21 cellular contexts compared by ENCODE assay signal in the genomic region with DNA sequence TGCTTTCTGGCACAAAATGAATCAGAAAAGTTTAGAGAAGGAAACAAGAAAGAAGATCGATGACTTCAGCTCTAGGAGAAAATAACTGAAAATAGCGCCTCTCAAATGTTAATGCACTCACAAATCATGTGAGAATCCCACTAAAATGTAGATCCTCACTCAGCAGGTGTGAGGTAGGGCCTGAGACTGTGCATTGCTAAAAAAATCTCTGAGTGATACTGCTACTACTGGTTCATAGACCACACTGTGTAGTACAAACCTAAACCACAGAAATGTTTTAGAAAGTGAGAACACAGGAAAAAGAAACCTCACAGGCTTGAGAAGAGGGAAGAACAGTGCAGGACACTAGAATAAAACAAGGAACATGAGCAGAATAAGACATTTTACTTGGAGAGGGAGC. TPM values are rescaled to one million over a fixed set of nuclear protein-coding genes. Genes with fewer than 3 reads are reported as not detected.
A peak's percentile ranks its signal among the peaks of the same experiment; 100 is the strongest.
DNase-seq lines count a peak whose midpoint lies in the region; ATAC-seq lines count a peak whose summit lies in the region.
"Had no signal": no experiment of that assay in that cellular context is flagged by ENCODE, and none has a peak within 500 bp of the region (broad histone marks: within the 10 kb centered on the region; RNA-seq: fewer than 3 reads in every experiment).

No MANE protein-coding gene starts in this region.

- H3K27me3 ChIP-seq in mesendoderm (ENCODE audit: insufficient read depth, low read length, poor library complexity) = no peaks in the 10 kb centered on the region
- H3K27me3 ChIP-seq: right atrium auricular region, upper lobe of right lung had no signal

- H4K5ac ChIP-seq in mesendoderm (ENCODE audit: low read length) = no peak overlapping the region

- H3K4ac ChIP-seq in mesendoderm (ENCODE audit: low read depth, low read length) = no peak overlapping the region

- H3K79me1 ChIP-seq in mesendoderm (ENCODE audit: low read length) = no peaks in the 10 kb centered on the region

- no peaks in the 10 kb centered on the region for H3K79me2 ChIP-seq in mesendoderm (ENCODE audit: control insufficient read depth, insufficient read depth, low read length)

- H3K36me3 ChIP-seq in mesendoderm (ENCODE audit: control insufficient read depth, insufficient read depth, low read length) = no peaks in the 10 kb centered on the region
- H3K36me3 ChIP-seq: lower lobe of right lung, right atrium auricular region, upper lobe of right lung had no signal

- ATAC-seq in GM18870 (IDR thresholded peaks at IDR 0.05; ENCODE audit: unreplicated experiment) (peak; percentile 83), GM21619 (IDR thresholded peaks at IDR 0.05; ENCODE audit: unreplicated experiment) (peak; percentile 79), HG03064 (IDR thresholded peaks at IDR 0.05; ENCODE audit: low read depth, unreplicated experiment) (peak; percentile 56), Right ventricle myocardium superior (ENCODE audit: poor library complexity) (no peak)
- ATAC-seq: lower lobe of right lung, upper lobe of right lung had no signal

- H4K8ac ChIP-seq in mesendoderm (ENCODE audit: low read depth, low read length) = no peak overlapping the region

- no peak overlapping the region for H3K56ac ChIP-seq in mesendoderm (ENCODE audit: low read length)

- H3K23ac ChIP-seq in mesendoderm (ENCODE audit: low read length) = no peak overlapping the region

- peak overlapping the region; percentile 6 for H2BK15ac ChIP-seq in mesendoderm (replicated peaks; ENCODE audit: low read depth)

- no peak overlapping the region for H2BK120ac ChIP-seq in mesendoderm (ENCODE audit: low read depth, low read length)

- no peak overlapping the region for H3K4me3 ChIP-seq in mesendoderm (ENCODE audit: low read length)
- H3K4me3 ChIP-seq: GM23248, lower lobe of right lung, PC-9, right atrium auricular region, upper lobe of right lung had no signal

- H2BK5ac ChIP-seq in mesendoderm (ENCODE audit: low read length) = no peak overlapping the region

- H2AK5ac ChIP-seq in mesendoderm (ENCODE audit: low read length) = no peak overlapping the region

- H3K9ac ChIP-seq in mesendoderm (ENCODE audit: low read length) = no peak overlapping the region
- H3K9ac ChIP-seq: GM23248 had no signal

- no peak for DNase-seq in mesendoderm
- DNase-seq in NCI-H2081 (lab: John Stamatoyannopoulos, UW) = no peak
- no peak for DNase-seq in Right ventricle myocardium superior
- DNase-seq in mucosa of gallbladder (ENCODE audit: low spot score) = no peak
- DNase-seq: C1 segment of cervical spinal cord; DMS79; GM23248; KG1; lower lobe of right lung; NCI-H1436 treated with DMSO at 0.1 percent for 48 hours; NCI-H510A treated with DMSO at 0.1 percent for 48 hours; nephron progenitor cell; PC-9; stimulated activated CD4-positive, alpha-beta T cell treated with anti-CD3 and anti-CD28 coated beads, Interleukin-2, amount 100 ng/mL, for 48 hours; upper lobe of right lung had no signal

- intact Hi-C loops in Right ventricle myocardium superior (cut with DNase I) = no loop called here

- no CpG with 5 or more reads among the region's 2 CpGs for WGBS in mesendoderm (ENCODE audit: extremely low coverage, insufficient coverage, low lambda C conversion rate)

- no peak overlapping the region for H3K4me2 ChIP-seq in mesendoderm (ENCODE audit: low read length)
- H3K4me2 ChIP-seq: PC-9 had no signal

- H3K4me1 ChIP-seq in mesendoderm (ENCODE audit: control insufficient read depth, low read depth, low read length) = peaks cover 2% of the 10 kb centered on the region
- H3K4me1 ChIP-seq: lower lobe of right lung, right atrium auricular region, upper lobe of right lung had no signal

- no peak overlapping the region for H3K18ac ChIP-seq in mesendoderm (ENCODE audit: low read length)

- H3K27ac ChIP-seq in mesendoderm (ENCODE audit: low read depth, low read length) = no peak overlapping the region
- H3K27ac ChIP-seq: GM23248, lower lobe of right lung, PC-9, right atrium auricular region, upper lobe of right lung, VCaP had no signal

RNA-seq across cellular contexts. Expression of gene OR8D4, which starts 2.0 kb away (rescaled TPM):
- polyA plus RNA-seq in mesendoderm (2013, experiment 1 of 2) = not detected
- not detected for polyA plus RNA-seq in mesendoderm (2013, experiment 2 of 2)
- not detected for total RNA-seq in Right ventricle myocardium superior
- not detected for total RNA-seq in mucosa of gallbladder
- total RNA-seq: activated CD8-positive, alpha-beta memory T cell treated with anti-CD3 and anti-CD28 coated beads for 36 hours; GM23248; lower lobe of right lung; PC-9; right atrium auricular region; upper lobe of right lung had no signal
- polyA plus RNA-seq: GM23248 had no signal

RNA-seq across cellular contexts. Expression of gene TMEM225, which starts 18.5 kb away (rescaled TPM):
- not detected for polyA plus RNA-seq in mesendoderm (2013, experiment 1 of 2)
- not detected for polyA plus RNA-seq in mesendoderm (2013, experiment 2 of 2)
- not detected for total RNA-seq in Right ventricle myocardium superior
- not detected for total RNA-seq in mucosa of gallbladder
- total RNA-seq: activated CD8-positive, alpha-beta memory T cell treated with anti-CD3 and anti-CD28 coated beads for 36 hours; GM23248; lower lobe of right lung; PC-9; right atrium auricular region; upper lobe of right lung had no signal
- polyA plus RNA-seq: GM23248 had no signal

RNA-seq across cellular contexts. Expression of gene OR4D5, which starts 35.5 kb away (rescaled TPM):
- not detected for polyA plus RNA-seq in mesendoderm (2013, experiment 1 of 2)
- not detected for polyA plus RNA-seq in mesendoderm (2013, experiment 2 of 2)
- total RNA-seq in Right ventricle myocardium superior (not detected), mucosa of gallbladder (not detected)
- total RNA-seq: activated CD8-positive, alpha-beta memory T cell treated with anti-CD3 and anti-CD28 coated beads for 36 hours; GM23248; lower lobe of right lung; PC-9; right atrium auricular region; upper lobe of right lung had no signal
- polyA plus RNA-seq: GM23248 had no signal

RNA-seq across cellular contexts. Expression of gene OR6T1, which starts 39.7 kb away (rescaled TPM):
- polyA plus RNA-seq in mesendoderm (2013, experiment 1 of 2) = not detected
- not detected for polyA plus RNA-seq in mesendoderm (2013, experiment 2 of 2)
- total RNA-seq in Right ventricle myocardium superior (not detected), mucosa of gallbladder (not detected)
- total RNA-seq: activated CD8-positive, alpha-beta memory T cell treated with anti-CD3 and anti-CD28 coated beads for 36 hours; GM23248; lower lobe of right lung; PC-9; right atrium auricular region; upper lobe of right lung had no signal
- polyA plus RNA-seq: GM23248 had no signal
